ENCODE assay signal across 1 cellular context in genomic region chr14:61536661-61537566, GRCh38.
A peak's percentile ranks its signal among the peaks of the same experiment; 100 is the strongest.
TF ChIP-seq lines count a peak whose summit lies in the region.

No MANE protein-coding gene starts in this region.

TF ChIP-seq in HepG2, 621 proteins besides CTCF, POLR2A, EP300 and RAD21 (continued from another document and continues in another):
- TF ChIP-seq GPBP1L1 (CRISPR knock-in tag; IDR thresholded peaks at IDR 0.05) (no peak), GLMP (CRISPR knock-in tag; IDR thresholded peaks at IDR 0.05; ENCODE audit: borderline replicate concordance) (no peak), FOXA1 (IDR thresholded peaks at IDR 0.05) (no peak), FOXA1 (CRISPR knock-in tag; IDR thresholded peaks at IDR 0.05) (peak; percentile 49; the same call in 1 of the 2 replicates), PBX2 (CRISPR knock-in tag; IDR thresholded peaks at IDR 0.05) (no peak), SRSF4 (IDR thresholded peaks at IDR 0.05; ENCODE audit: low read depth, low read length, poor library complexity, severe bottlenecking) (no peak), ZNF468 (CRISPR knock-in tag; IDR thresholded peaks at IDR 0.05) (no peak), NFAT5 (CRISPR knock-in tag; IDR thresholded peaks at IDR 0.05) (no peak), DNMT1 (CRISPR knock-in tag; IDR thresholded peaks at IDR 0.05) (no peak), ZNF280D (CRISPR knock-in tag; IDR thresholded peaks at IDR 0.05) (no peak), ZNF83 (CRISPR knock-in tag; IDR thresholded peaks at IDR 0.05; ENCODE audit: borderline replicate concordance) (no peak), NCOR1 (IDR thresholded peaks at IDR 0.05; ENCODE audit: borderline replicate concordance, low read length) (peak; percentile 65; the same call in 1 of the 2 replicates), BCLAF1 (IDR thresholded peaks at IDR 0.05) (no peak), ZNF20 (CRISPR knock-in tag; IDR thresholded peaks at IDR 0.05) (no peak), ZNF253 (CRISPR knock-in tag; IDR thresholded peaks at IDR 0.05; ENCODE audit: borderline replicate concordance) (no peak), RBM39 (IDR thresholded peaks at IDR 0.05; ENCODE audit: low read depth, low read length, poor library complexity, severe bottlenecking) (no peak), NFE2 (CRISPR knock-in tag; IDR thresholded peaks at IDR 0.05) (0 out of 2 replicates have a peak, but pooled peaks have one; percentile 6), ZBTB7B (CRISPR knock-in tag; IDR thresholded peaks at IDR 0.05) (no peak), ZBTB43 (CRISPR knock-in tag; conservative IDR thresholded peaks at IDR 0.05) (0 out of 2 replicates have a peak, but pooled peaks have one; percentile 19), IKZF5 (CRISPR knock-in tag; IDR thresholded peaks at IDR 0.05) (no peak), U2AF1 (optimal IDR thresholded peaks at IDR 0.05; ENCODE audit: low read depth, low read length) (no peak), PHF21A (CRISPR knock-in tag; IDR thresholded peaks at IDR 0.05) (0 out of 2 replicates have a peak, but pooled peaks have one; percentile 27), TFAP4 (IDR thresholded peaks at IDR 0.05; ENCODE audit: borderline replicate concordance, low read depth) (no peak), NFYC (CRISPR knock-in tag; IDR thresholded peaks at IDR 0.05) (no peak), ATF7-NPFF (CRISPR knock-in tag; IDR thresholded peaks at IDR 0.05; ENCODE audit: low read depth) (no peak), UBTF (CRISPR knock-in tag; IDR thresholded peaks at IDR 0.05) (no peak), ZXDC (CRISPR knock-in tag; IDR thresholded peaks at IDR 0.05) (no peak), ZNF569 (CRISPR knock-in tag; IDR thresholded peaks at IDR 0.05; ENCODE audit: borderline replicate concordance) (no peak), GTF3A (CRISPR knock-in tag; conservative IDR thresholded peaks at IDR 0.05) (no peak), MAX (IDR thresholded peaks at IDR 0.05) (0 out of 2 replicates have a peak, but pooled peaks have one; percentile 16)
